ENCODE assay signal across 10 cellular contexts in the genomic region with DNA sequence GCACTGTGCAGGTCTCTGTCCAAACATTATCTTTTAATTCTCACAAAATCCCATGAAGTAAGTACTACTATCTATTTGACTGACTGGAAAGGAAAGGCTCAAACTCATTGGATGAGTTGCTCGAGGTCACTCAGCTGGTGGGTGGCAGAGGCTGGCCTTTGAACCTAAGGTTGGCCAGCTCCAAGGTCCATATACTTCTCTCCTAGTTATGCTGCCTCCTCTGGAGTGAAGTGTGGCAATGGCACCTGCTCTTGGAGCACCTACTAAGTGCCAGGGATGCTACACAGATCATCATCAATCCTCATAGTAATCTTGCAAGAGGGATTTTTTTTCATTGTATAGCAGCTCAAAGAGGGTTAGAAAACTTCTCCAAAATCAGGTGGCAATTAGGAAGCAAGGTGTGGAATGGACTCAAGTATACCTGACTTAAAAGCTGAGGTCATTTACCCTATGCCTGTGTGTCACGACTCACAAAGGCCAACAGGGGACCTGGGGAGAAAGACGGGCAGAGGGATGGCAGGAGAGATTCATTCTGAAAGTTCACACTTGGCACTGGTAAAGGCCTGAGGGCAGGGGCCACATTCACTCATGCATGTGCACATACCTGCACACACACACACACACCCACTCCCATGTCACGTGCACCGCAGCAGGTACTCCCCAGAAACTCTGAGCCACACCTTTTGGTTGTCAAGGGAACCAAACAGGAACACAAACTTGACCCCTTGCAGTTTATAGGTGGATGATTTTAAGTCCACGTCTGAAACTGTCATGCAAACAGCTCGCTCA.
DNase-seq lines count a peak whose midpoint lies in the region; ATAC-seq, FAIRE-seq and TF ChIP-seq lines count a peak whose summit lies in the region.
"Had no signal": no experiment of that assay in that cellular context is flagged by ENCODE, and none has a peak within 500 bp of the region (broad histone marks: within the 10 kb centered on the region; RNA-seq: fewer than 3 reads in every experiment).

No MANE protein-coding gene starts in this region.

- H3K4me3 ChIP-seq in RWPE2 (ENCODE audit: severe bottlenecking) (no peak overlapping the region), mucosa of descending colon (no peak overlapping the region), HAP-1 (no peak overlapping the region)

- intact Hi-C loops in mucosa of descending colon (cut with DNase I, micrococcal nuclease): no loop called here
- intact Hi-C loops in activated CD4-positive, alpha-beta T cell treated with anti-CD3 and anti-CD28 coated beads for 36 hours (cut with DNase I, micrococcal nuclease): no loop called here

- peak; percentile 44 for ATAC-seq in GM21825 (IDR thresholded peaks at IDR 0.05; ENCODE audit: unreplicated experiment)
- ATAC-seq in RWPE2 (ENCODE audit: low read depth): peak; percentile 44; the same call in 2 of the 3 replicates
- ATAC-seq in mucosa of descending colon: peak; percentile 98
- ATAC-seq in HG03095 (IDR thresholded peaks at IDR 0.05; ENCODE audit: unreplicated experiment): no peak
- ATAC-seq in activated CD4-positive, alpha-beta T cell treated with anti-CD3 and anti-CD28 coated beads for 36 hours: no peak

- H3K9me3 ChIP-seq in RWPE2 (ENCODE audit: severe bottlenecking) (no peaks in the 10 kb centered on the region), mucosa of descending colon (no peaks in the 10 kb centered on the region), HAP-1 (no peaks in the 10 kb centered on the region)

- no peak overlapping the region for H3K27ac ChIP-seq in RWPE2 (ENCODE audit: poor library complexity, severe bottlenecking)

- CTCF ChIA-PET in activated CD4-positive, alpha-beta T cell treated with anti-CD3 and anti-CD28 coated beads for 36 hours (lab: Charles Lee): interaction anchor here (0.6 to 1.1 kb wide), 2 partner anchors 14 to 18 kb away, joined by 3 read pairs; no protein-coding TSS in a partner anchor

- H3K4me1 ChIP-seq in RWPE2 (ENCODE audit: insufficient read depth, poor library complexity, severe bottlenecking) (no peaks in the 10 kb centered on the region), mucosa of descending colon (ENCODE audit: low read depth) (peaks cover 15% of the 10 kb centered on the region), HAP-1 (peaks cover 5% of the 10 kb centered on the region; the same call in 1 of the 2 replicates)

- in situ Hi-C loops in HAP-1 (cut with MboI; ENCODE audit: low sequenced_read_pairs): no loop called here

- TF ChIP-seq CTCF in RWPE2 (IDR thresholded peaks at IDR 0.05; ENCODE audit: poor library complexity, severe bottlenecking) (no peak), mucosa of descending colon (IDR thresholded peaks at IDR 0.05) (no peak)

- no peaks in the 10 kb centered on the region for H3K27me3 ChIP-seq in RWPE2 (ENCODE audit: insufficient read depth, poor library complexity, severe bottlenecking)
- H3K27me3 ChIP-seq in HAP-1 (ENCODE audit: low read depth): no peaks in the 10 kb centered on the region

- POLR2A ChIA-PET in activated CD4-positive, alpha-beta T cell treated with anti-CD3 and anti-CD28 coated beads for 36 hours (lab: Charles Lee): no interaction called here

- H3K27me3 Mint-ChIP-seq in activated CD4-positive, alpha-beta T cell treated with anti-CD3 and anti-CD28 coated beads for 36 hours: no peaks in the 10 kb centered on the region

- FAIRE-seq in GM18507 (lab: Jason Lieb, UNC): peak; percentile 58

- peaks cover 64% of the 10 kb centered on the region for H3K4me1 Mint-ChIP-seq in activated CD4-positive, alpha-beta T cell treated with anti-CD3 and anti-CD28 coated beads for 36 hours

- DNase-seq in GM18507 (ENCODE audit: extremely low spot score, insufficient read length, low read depth) (no peak), RWPE2 (ENCODE audit: low spot score) (no peak), mucosa of descending colon (peak; percentile 72 to 83 (median 77)), HAP-1 (ENCODE audit: low spot score in 2 of 2) (no peak), NCI-H526 treated with DMSO at 0.1 percent for 48 hours (lab: John Stamatoyannopoulos, UW) (no peak)
- no peak for DNase-seq in activated CD4-positive, alpha-beta T cell treated with anti-CD3 and anti-CD28 coated beads for 36 hours
- DNase-seq: DMS79, NCI-H774 had no signal

- no peak overlapping the region for H3K27ac Mint-ChIP-seq in activated CD4-positive, alpha-beta T cell treated with anti-CD3 and anti-CD28 coated beads for 36 hours

- no peak overlapping the region for H3K4me3 Mint-ChIP-seq in activated CD4-positive, alpha-beta T cell treated with anti-CD3 and anti-CD28 coated beads for 36 hours

- H3K36me3 Mint-ChIP-seq in activated CD4-positive, alpha-beta T cell treated with anti-CD3 and anti-CD28 coated beads for 36 hours (ENCODE audit: low read depth): peaks cover 10% of the 10 kb centered on the region

- H3K36me3 ChIP-seq in RWPE2 (ENCODE audit: low read depth): no peaks in the 10 kb centered on the region
- H3K36me3 ChIP-seq in mucosa of descending colon (ENCODE audit: low read depth): no peaks in the 10 kb centered on the region
- H3K36me3 ChIP-seq in HAP-1 (replicated peaks): no peaks in the 10 kb centered on the region

- no peaks in the 10 kb centered on the region for H3K9me3 Mint-ChIP-seq in activated CD4-positive, alpha-beta T cell treated with anti-CD3 and anti-CD28 coated beads for 36 hours (ENCODE audit: low read depth)

Comparison
In these comparisons a context has a peak if more than half of its experiments do, and no peak if none do; other contexts are left out.
1. DNase-seq: peak in mucosa of descending colon (3 of 3); none in GM18507 (single experiment), RWPE2 (single experiment), HAP-1 (0 of 2), NCI-H526 treated with DMSO at 0.1 percent for 48 hours (single experiment) and activated CD4-positive, alpha-beta T cell treated with anti-CD3 and anti-CD28 coated beads for 36 hours (single experiment).
2. ATAC-seq: peak in GM21825 (single experiment), RWPE2 (single experiment) and mucosa of descending colon (single experiment); none in HG03095 (single experiment) and activated CD4-positive, alpha-beta T cell treated with anti-CD3 and anti-CD28 coated beads for 36 hours (single experiment).